ENCODE assay signal across 9 cellular contexts in the genomic region with DNA sequence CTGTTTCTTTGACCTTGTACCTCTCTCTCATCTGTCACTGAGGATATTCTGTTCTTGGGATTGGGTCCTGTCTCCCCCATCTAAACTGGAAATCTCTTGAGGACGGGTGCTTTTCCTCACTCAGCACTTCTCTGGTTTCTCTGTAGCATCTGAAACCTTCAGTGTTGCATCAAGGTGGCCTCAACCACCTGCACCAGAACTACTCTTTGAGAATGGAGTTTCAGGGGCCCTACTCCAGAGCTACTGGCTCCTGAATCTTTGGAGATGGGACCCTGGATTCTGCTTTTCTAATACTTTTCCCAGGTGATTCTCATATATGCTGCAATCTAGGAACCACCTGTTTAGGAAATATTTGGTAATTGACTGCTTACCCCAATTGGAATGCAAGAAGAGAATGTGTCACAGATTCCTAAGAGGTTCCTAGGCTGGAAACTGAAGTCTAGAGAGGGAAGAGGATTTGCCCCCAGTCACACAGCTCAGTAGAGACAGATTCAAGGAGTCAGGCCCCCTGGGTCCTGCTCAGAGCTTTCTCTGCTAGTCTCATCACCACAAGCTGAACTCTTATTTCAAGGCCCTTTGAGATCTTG. TPM values are rescaled to one million over a fixed set of nuclear protein-coding genes. Genes with fewer than 3 reads are reported as not detected.
DNase-seq lines count a peak whose midpoint lies in the region; ATAC-seq, FAIRE-seq and TF ChIP-seq lines count a peak whose summit lies in the region.
"Had no signal": no experiment of that assay in that cellular context is flagged by ENCODE, and none has a peak within 500 bp of the region (broad histone marks: within the 10 kb centered on the region; RNA-seq: fewer than 3 reads in every experiment).

No MANE protein-coding gene starts in this region.

- no peak for TF ChIP-seq EP300 in ovary (IDR thresholded peaks at IDR 0.05)

- BruUV-seq in Caco-2 (replicated peaks; lab: Mats Ljungman, UMichigan), result no TSS peak

- 84 to 86% (median 85%) methylated on average over 1 of the region's 1 CpG for WGBS in ovary, 3 donors

- intact Hi-C loops in Caco-2 (cut with micrococcal nuclease; ENCODE audit: unreplicated experiment) (no loop called here), ovary (cut with DNase I) (no loop called here)

- H3K9me3 ChIP-seq in Caco-2, result no peaks in the 10 kb centered on the region
- H3K9me3 ChIP-seq in ovary, result no peaks in the 10 kb centered on the region

- H3K27me3 Mint-ChIP-seq in central memory CD8-positive, alpha-beta T cell, result no peaks in the 10 kb centered on the region
- H3K27me3 Mint-ChIP-seq in Caco-2 (ENCODE audit: insufficient read depth, unreplicated experiment), result peaks cover 2% of the 10 kb centered on the region

- H3K4me1 ChIP-seq in Caco-2, result peaks cover 3% of the 10 kb centered on the region; the same call in 1 of the 2 replicates
- no peaks in the 10 kb centered on the region for H3K4me1 ChIP-seq in ovary (ENCODE audit: insufficient read depth)

- H3K9me3 Mint-ChIP-seq in central memory CD8-positive, alpha-beta T cell, result no peaks in the 10 kb centered on the region
- no peaks in the 10 kb centered on the region for H3K9me3 Mint-ChIP-seq in Caco-2 (ENCODE audit: unreplicated experiment)

- ATAC-seq in GM21423 (IDR thresholded peaks at IDR 0.05; ENCODE audit: unreplicated experiment) (peak; percentile 31), HG03280 (IDR thresholded peaks at IDR 0.05; ENCODE audit: unreplicated experiment) (peak; percentile 36), GM19324 (IDR thresholded peaks at IDR 0.05; ENCODE audit: low FRiP score, unreplicated experiment) (no peak)
- peak; percentile 6 for ATAC-seq in central memory CD8-positive, alpha-beta T cell (replicated peaks; ENCODE audit: extremely low read depth, poor library complexity, severe bottlenecking)

- POLR2A ChIA-PET in Caco-2 (lab: Charles Lee), result no interaction called here

- no peak for TF ChIP-seq POLR2A in ovary (IDR thresholded peaks at IDR 0.05)

- H3K36me3 Mint-ChIP-seq in central memory CD8-positive, alpha-beta T cell (ENCODE audit: insufficient read depth), result peaks cover 55% of the 10 kb centered on the region
- no peaks in the 10 kb centered on the region for H3K36me3 Mint-ChIP-seq in Caco-2 (ENCODE audit: insufficient read depth, unreplicated experiment)

- peak overlapping the region; percentile 95 for H3K4me3 Mint-ChIP-seq in central memory CD8-positive, alpha-beta T cell
- H3K4me3 Mint-ChIP-seq in Caco-2 (ENCODE audit: unreplicated experiment), result no peak overlapping the region

- no peak for TF ChIP-seq CTCF in GM12875 (IDR thresholded peaks at IDR 0.05; ENCODE audit: borderline replicate concordance, insufficient read depth, low read depth, low read length)
- no peak for TF ChIP-seq CTCF in Caco-2 (IDR thresholded peaks at IDR 0.05; ENCODE audit: insufficient read depth in 1 of 2, low read depth in 1 of 2, low read length in 1 of 2, severe bottlenecking in 1 of 2, unreplicated experiment in 1 of 2)
- no peak for TF ChIP-seq CTCF in ovary (IDR thresholded peaks at IDR 0.05)

- DNase-seq in central memory CD8-positive, alpha-beta T cell (ENCODE audit: low spot score in 2 of 2), result no peak
- no peak for DNase-seq in Caco-2
- DNase-seq in frontal cortex (ENCODE audit: low spot score in 2 of 2), result no peak
- no peak for DNase-seq in ovary
- DNase-seq: NCI-H1105 treated with DMSO at 0.1 percent for 48 hours had no signal

- CTCF ChIA-PET in Caco-2 (lab: Charles Lee), result no interaction called here

- peaks cover 97% of the 10 kb centered on the region for H3K4me1 Mint-ChIP-seq in central memory CD8-positive, alpha-beta T cell
- no peaks in the 10 kb centered on the region for H3K4me1 Mint-ChIP-seq in Caco-2 (ENCODE audit: low read depth, unreplicated experiment)

- H3K27ac ChIP-seq in ovary, result no peak overlapping the region

- peak overlapping the region; percentile 92 for H3K27ac Mint-ChIP-seq in central memory CD8-positive, alpha-beta T cell (ENCODE audit: low read depth)
- no peak overlapping the region for H3K27ac Mint-ChIP-seq in Caco-2 (ENCODE audit: unreplicated experiment)

- H3K27me3 ChIP-seq in Caco-2 (replicated peaks; ENCODE audit: control insufficient read depth, insufficient read depth, low read length) (no peaks in the 10 kb centered on the region), ovary (no peaks in the 10 kb centered on the region)

- H3K4me3 ChIP-seq in GM12875 (ENCODE audit: low read depth, low read length) (peak overlapping the region; percentile 21), Caco-2 (ENCODE audit: low read depth, low read length) (no peak overlapping the region), ovary (no peak overlapping the region)

- H3K36me3 ChIP-seq in Caco-2 (ENCODE audit: control insufficient read depth, insufficient read depth, low read length), result peaks cover 1% of the 10 kb centered on the region
- no peaks in the 10 kb centered on the region for H3K36me3 ChIP-seq in ovary

- FAIRE-seq in frontal cortex (lab: Jason Lieb, UNC), result no peak

RNA-seq across cellular contexts. Expression of gene EIF2D, which starts 48.8 kb away (rescaled TPM):
- 37.9 and 39.6 TPM in 2 replicates for total RNA-seq in Caco-2 (2022)
- 13.9 TPM for total RNA-seq in frontal cortex
- total RNA-seq in ovary, result 10 to 100 TPM; 46.4 to 72.8 (median 53.5) TPM
- polyA plus RNA-seq in ovary, result 10 to 100 TPM; 63.4 to 90.0 TPM

RNA-seq across cellular contexts. Expression of gene RASSF5, which starts 56.1 kb away (rescaled TPM):
- total RNA-seq in Caco-2 (2022) (0.86 and 1.3 TPM in 2 replicates), frontal cortex (0.82 TPM), ovary (10 to 100 TPM in 1 of 7 donors, 1 to 10 TPM in 6; 1.9 to 11.8 (median 5.3) TPM)
- polyA plus RNA-seq in ovary, result 1 to 10 TPM; 1.8 to 9.0 TPM
